In genomic region chr6:3261518-3261820, GRCh38 we compare ENCODE assay signal across 20 cellular contexts. TPM values are rescaled to one million over a fixed set of nuclear protein-coding genes. Genes with fewer than 3 reads are reported as not detected.
A peak's percentile ranks its signal among the peaks of the same experiment; 100 is the strongest.
DNase-seq lines count a peak whose midpoint lies in the region; ATAC-seq, FAIRE-seq and TF ChIP-seq lines count a peak whose summit lies in the region.
"Had no signal": no experiment of that assay in that cellular context is flagged by ENCODE, and none has a peak within 500 bp of the region (broad histone marks: within the 10 kb centered on the region; RNA-seq: fewer than 3 reads in every experiment).

No MANE protein-coding gene starts in this region.

- H3K79me2 ChIP-seq in SU-DHL-6 (ENCODE audit: insufficient read depth, low read length) = peaks cover 76% of the 10 kb centered on the region

- intact Hi-C loops in kidney (cut with DNase I) = no loop called here

- no peak for FAIRE-seq in kidney (lab: Jason Lieb, UNC)

- H3K9me3 ChIP-seq in SU-DHL-6 (ENCODE audit: insufficient read depth, low read length) = no peaks in the 10 kb centered on the region
- H3K9me3 ChIP-seq in kidney (ENCODE audit: control insufficient read depth in 1 of 2, low read length in 2 of 2) = no peaks in the 10 kb centered on the region
- H3K9me3 ChIP-seq: body of pancreas, MG63, upper lobe of right lung had no signal

- H3K9me2 ChIP-seq in SU-DHL-6 (replicated peaks; ENCODE audit: insufficient read depth, low read length) = no peaks in the 10 kb centered on the region

- no peak overlapping the region for H3K27ac ChIP-seq in SU-DHL-6 (ENCODE audit: low read depth, low read length)
- peak overlapping the region; percentile 78 to 81 for H3K27ac ChIP-seq in kidney (ENCODE audit: low read depth in 2 of 2, low read length in 2 of 2)
- H3K27ac ChIP-seq: GM23248, PC-9, upper lobe of right lung had no signal

- no peaks in the 10 kb centered on the region for H3K27me3 Mint-ChIP-seq in activated naive CD4-positive, alpha-beta T cell treated with anti-CD3 and anti-CD28 coated beads, Interleukin-2, amount 50 U/mL, for 24 hours

- no peak overlapping the region for H2AFZ ChIP-seq in SU-DHL-6 (ENCODE audit: low read depth, low read length, severe bottlenecking)
- H2AFZ ChIP-seq: GM23248, PC-9 had no signal

- peaks cover 6% of the 10 kb centered on the region for H3K36me3 Mint-ChIP-seq in activated naive CD4-positive, alpha-beta T cell treated with anti-CD3 and anti-CD28 coated beads, Interleukin-2, amount 50 U/mL, for 24 hours
- peaks cover 45% of the 10 kb centered on the region for H3K36me3 Mint-ChIP-seq in stimulated activated effector memory CD8-positive, alpha-beta T cell treated with anti-CD3 and anti-CD28 coated beads, Interleukin-12 subunit alpha, Interleukin-12 subunit beta, amount 100 ng/mL, for 72 hours

- no peak for DNase-seq in activated naive CD4-positive, alpha-beta T cell treated with anti-CD3 and anti-CD28 coated beads, Interleukin-2, amount 50 U/mL, for 16 hours
- DNase-seq in kidney (peak; percentile 39), GF-D8 (lab: John Stamatoyannopoulos, UW) (no peak), T-helper 2 cell (no peak)
- no peak for DNase-seq in stimulated activated effector memory CD8-positive, alpha-beta T cell treated with anti-CD3 and anti-CD28 coated beads, Interleukin-12 subunit alpha, Interleukin-12 subunit beta, amount 100 ng/mL, for 72 hours (ENCODE audit: low spot score in 2 of 2)
- DNase-seq: DMS53; left cardiac atrium; MG63; NCI-H187 treated with DMSO at 0.1 percent for 48 hours; NCI-H510A treated with DMSO at 0.1 percent for 48 hours; PC-9; stimulated activated CD4-positive, alpha-beta T cell treated with anti-CD3 and anti-CD28 coated beads, Interleukin-4, amount 100 ng/mL, for 1 hour; upper lobe of right lung had no signal

- H3K4me1 ChIP-seq in kidney (ENCODE audit: control insufficient read depth in 1 of 2, insufficient read depth in 1 of 2, low read depth in 1 of 2, low read length in 2 of 2) = peaks cover 22 to 24% of the 10 kb centered on the region in 2 donors

- H3K4me3 ChIP-seq in SU-DHL-6 (ENCODE audit: insufficient read depth, low read length, poor library complexity, severe bottlenecking) (no peak overlapping the region), kidney (ENCODE audit: low read length in 2 of 2) (peak overlapping the region in 1 of 2 donors; percentile 38)
- H3K4me3 ChIP-seq: body of pancreas, MG63, PC-9, upper lobe of right lung had no signal

- H3K9me3 Mint-ChIP-seq in activated naive CD4-positive, alpha-beta T cell treated with anti-CD3 and anti-CD28 coated beads, Interleukin-2, amount 50 U/mL, for 24 hours = no peaks in the 10 kb centered on the region
- H3K9me3 Mint-ChIP-seq in stimulated activated effector memory CD8-positive, alpha-beta T cell treated with anti-CD3 and anti-CD28 coated beads, Interleukin-12 subunit alpha, Interleukin-12 subunit beta, amount 100 ng/mL, for 72 hours = no peaks in the 10 kb centered on the region

- no peak overlapping the region for H3K27ac Mint-ChIP-seq in activated naive CD4-positive, alpha-beta T cell treated with anti-CD3 and anti-CD28 coated beads, Interleukin-2, amount 50 U/mL, for 24 hours
- peak overlapping the region; percentile 17 for H3K27ac Mint-ChIP-seq in stimulated activated effector memory CD8-positive, alpha-beta T cell treated with anti-CD3 and anti-CD28 coated beads, Interleukin-12 subunit alpha, Interleukin-12 subunit beta, amount 100 ng/mL, for 72 hours

- ATAC-seq in stimulated activated effector memory CD8-positive, alpha-beta T cell treated with anti-CD3 and anti-CD28 coated beads, Interleukin-12 subunit alpha, Interleukin-12 subunit beta, amount 100 ng/mL, for 72 hours = no peak
- no peak for ATAC-seq in HG03342 (IDR thresholded peaks at IDR 0.05; ENCODE audit: unreplicated experiment)
- ATAC-seq: body of pancreas, left cardiac atrium, sciatic nerve, SK-N-SH treated with all-trans-retinoic acid at 6 μM for 48 hours, upper lobe of right lung had no signal

- peaks cover 4% of the 10 kb centered on the region; the same call in 1 of the 2 replicates for H4K20me1 ChIP-seq in SU-DHL-6 (ENCODE audit: low read depth, low read length)

- H3K4me3 Mint-ChIP-seq in activated naive CD4-positive, alpha-beta T cell treated with anti-CD3 and anti-CD28 coated beads, Interleukin-2, amount 50 U/mL, for 24 hours = peak overlapping the region; percentile 99
- H3K4me3 Mint-ChIP-seq in stimulated activated effector memory CD8-positive, alpha-beta T cell treated with anti-CD3 and anti-CD28 coated beads, Interleukin-12 subunit alpha, Interleukin-12 subunit beta, amount 100 ng/mL, for 72 hours = peak overlapping the region; percentile 93

- peak overlapping the region; percentile 57 for H3K4me2 ChIP-seq in SU-DHL-6 (ENCODE audit: low read depth, low read length, poor library complexity, severe bottlenecking)
- H3K4me2 ChIP-seq: PC-9 had no signal

- H3K27me3 ChIP-seq in SU-DHL-6 (ENCODE audit: low read length) = no peaks in the 10 kb centered on the region
- H3K27me3 ChIP-seq: body of pancreas, MG63, upper lobe of right lung had no signal

- no peaks in the 10 kb centered on the region for H3F3A ChIP-seq in SU-DHL-6 (ENCODE audit: insufficient read depth)

- 0 out of 2 replicates have a peak, but pooled peaks cover 2% of the 10 kb centered on the region for H3K36me3 ChIP-seq in SU-DHL-6 (ENCODE audit: low read length)
- peaks cover 5 to 11% of the 10 kb centered on the region in 2 donors for H3K36me3 ChIP-seq in kidney (ENCODE audit: control insufficient read depth in 1 of 2, insufficient read depth in 2 of 2, low read length in 2 of 2)

- H3K9ac ChIP-seq in SU-DHL-6 (ENCODE audit: low read length) = no peak overlapping the region; the same call in 1 of the 2 replicates
- H3K9ac ChIP-seq in kidney (ENCODE audit: low read length in 2 of 2) = peak overlapping the region; percentile 46 to 72

- peaks cover 56% of the 10 kb centered on the region for H3K4me1 Mint-ChIP-seq in activated naive CD4-positive, alpha-beta T cell treated with anti-CD3 and anti-CD28 coated beads, Interleukin-2, amount 50 U/mL, for 24 hours
- peaks cover 39% of the 10 kb centered on the region for H3K4me1 Mint-ChIP-seq in stimulated activated effector memory CD8-positive, alpha-beta T cell treated with anti-CD3 and anti-CD28 coated beads, Interleukin-12 subunit alpha, Interleukin-12 subunit beta, amount 100 ng/mL, for 72 hours

- no peak for TF ChIP-seq CTCF in SU-DHL-6 (IDR thresholded peaks at IDR 0.05; ENCODE audit: insufficient read depth, low read length, poor library complexity, severe bottlenecking)
- no peak for TF ChIP-seq CTCF in kidney (IDR thresholded peaks at IDR 0.05; ENCODE audit: borderline replicate concordance, extremely low read depth, insufficient read depth)

RNA-seq across cellular contexts. Expression of gene PSMG4, which starts 2.7 kb away (rescaled TPM):
- total RNA-seq in kidney = 24.9 TPM
- 36.8 TPM for polyA plus RNA-seq in kidney (ENCODE audit: insufficient read depth, low read depth, low replicate concordance)

RNA-seq across cellular contexts. Expression of gene TUBB2B, which starts 34.0 kb away (rescaled TPM):
- total RNA-seq in kidney = 34.2 TPM
- 46.1 TPM for polyA plus RNA-seq in kidney (ENCODE audit: insufficient read depth, low read depth, low replicate concordance)
